In genomic region chr15:68432665-68433064, GRCh38 we compare ENCODE assay signal across 13 cellular contexts. TPM values are rescaled to one million over a fixed set of nuclear protein-coding genes. Genes with fewer than 3 reads are reported as not detected.
DNase-seq lines count a peak whose midpoint lies in the region; ATAC-seq and TF ChIP-seq lines count a peak whose summit lies in the region.
"Had no signal": no experiment of that assay in that cellular context is flagged by ENCODE, and none has a peak within 500 bp of the region (broad histone marks: within the 10 kb centered on the region; RNA-seq: fewer than 3 reads in every experiment).

No MANE protein-coding gene starts in this region.

- no peak for TF ChIP-seq POLR2A in uterus (IDR thresholded peaks at IDR 0.05)
- no peak for TF ChIP-seq POLR2A in stomach (IDR thresholded peaks at IDR 0.05)

- no peak for TF ChIP-seq CTCF in MCF 10A (IDR thresholded peaks at IDR 0.05; ENCODE audit: unreplicated experiment)
- TF ChIP-seq CTCF in mammary epithelial cell (conservative IDR thresholded peaks at IDR 0.05 in 1 of 2, IDR thresholded peaks at IDR 0.05 in 1 of 2; ENCODE audit: extremely low read depth in 1 of 2, insufficient read depth in 1 of 2, low read depth in 1 of 2, low read length in 2 of 2): no peak
- TF ChIP-seq CTCF in colonic mucosa (IDR thresholded peaks at IDR 0.05): no peak
- no peak for TF ChIP-seq CTCF in uterus (IDR thresholded peaks at IDR 0.05)
- TF ChIP-seq CTCF in stomach (IDR thresholded peaks at IDR 0.05): no peak

- H3K4me3 ChIP-seq in mammary epithelial cell (replicated peaks in 1 of 3; ENCODE audit: insufficient read depth in 1 of 3, low read depth in 2 of 3, low read length in 3 of 3) (no peak overlapping the region), colonic mucosa (no peak overlapping the region), uterus (no peak overlapping the region), stomach (no peak overlapping the region)

- 81% methylated on average over 8 of the region's 9 CpGs for WGBS in mammary epithelial cell (ENCODE audit: low coverage, missing lambda C conversion rate)
- WGBS in stomach, 5 donors: 59 to 71% (median 66%) methylated on average over 9 of the region's 9 CpGs

- H3K9me3 Mint-ChIP-seq in MCF 10A (ENCODE audit: unreplicated experiment) (no peaks in the 10 kb centered on the region), naive B cell (no peaks in the 10 kb centered on the region)
- H3K9me3 Mint-ChIP-seq: natural killer cell; stimulated activated naive CD8-positive, alpha-beta T cell treated with anti-CD3 and anti-CD28 coated beads, Interleukin-15, Interleukin-2, amounts not matched to agents 100 ng/mL and 50 ng/mL, for 24 hours had no signal

- no peaks in the 10 kb centered on the region for H4K20me1 ChIP-seq in mammary epithelial cell (ENCODE audit: insufficient read depth, low read length)

- H3K9me3 ChIP-seq in mammary epithelial cell (replicated peaks; ENCODE audit: insufficient read depth, low read length) (no peaks in the 10 kb centered on the region), colonic mucosa (no peaks in the 10 kb centered on the region), uterus (no peaks in the 10 kb centered on the region), stomach (no peaks in the 10 kb centered on the region)
- H3K9me3 ChIP-seq: left ventricle myocardium inferior had no signal

- CTCF ChIA-PET in MCF 10A (lab: Yijun Ruan, JAX) (interaction anchor here (0.6 to 1.8 kb wide), 3 partner anchors 117 to 561 kb away, joined by 3 to 4 read pairs (median 3); no protein-coding TSS in a partner anchor), mammary epithelial cell (lab: Charles Lee; ENCODE audit: low non-redundant PET) (no interaction called here)

- H3K27ac Mint-ChIP-seq in MCF 10A (ENCODE audit: low read depth, unreplicated experiment) (no peak overlapping the region), naive B cell (no peak overlapping the region)
- H3K27ac Mint-ChIP-seq: natural killer cell; stimulated activated naive CD8-positive, alpha-beta T cell treated with anti-CD3 and anti-CD28 coated beads, Interleukin-15, Interleukin-2, amounts not matched to agents 100 ng/mL and 50 ng/mL, for 24 hours had no signal

- POLR2A ChIA-PET in MCF 10A (lab: Yijun Ruan, JAX): no interaction called here

- BruUV-seq in MCF 10A (replicated peaks; lab: Mats Ljungman, UMichigan) (no TSS peak), mammary epithelial cell (replicated peaks; lab: Mats Ljungman, UMichigan) (no TSS peak)

- H3K36me3 ChIP-seq in mammary epithelial cell (ENCODE audit: insufficient read depth, low read length) (no peaks in the 10 kb centered on the region), colonic mucosa (no peaks in the 10 kb centered on the region), uterus (no peaks in the 10 kb centered on the region), stomach (no peaks in the 10 kb centered on the region)
- H3K36me3 ChIP-seq: left ventricle myocardium inferior had no signal

- H3K27ac ChIP-seq in mammary epithelial cell (ENCODE audit: insufficient read depth, low read depth, low read length) (no peak overlapping the region), colonic mucosa (no peak overlapping the region), uterus (peak overlapping the region; percentile 89 to 95), stomach (no peak overlapping the region)
- H3K27ac ChIP-seq: foreskin keratinocyte had no signal

- in situ Hi-C loops in mammary epithelial cell (cut with MboI; ENCODE audit: low sequenced_read_pairs in 2 of 2): no loop called here

- H3K27me3 ChIP-seq in mammary epithelial cell (ENCODE audit: insufficient read depth, low read length) (peaks cover 15% of the 10 kb centered on the region), colonic mucosa (peaks cover 27% of the 10 kb centered on the region), uterus (no peaks in the 10 kb centered on the region), stomach (peaks cover 0 to 69% (median 39%) of the 10 kb centered on the region in 3 donors)

- H3K4me3 Mint-ChIP-seq in MCF 10A (ENCODE audit: unreplicated experiment) (peak overlapping the region; percentile 30), naive B cell (peak overlapping the region in 5 of 8 donors; percentile 24 to 74 (median 38))
- H3K4me3 Mint-ChIP-seq: natural killer cell; stimulated activated naive CD8-positive, alpha-beta T cell treated with anti-CD3 and anti-CD28 coated beads, Interleukin-15, Interleukin-2, amounts not matched to agents 100 ng/mL and 50 ng/mL, for 24 hours had no signal

- dilution Hi-C loops in mammary epithelial cell (cut with HindIII; ENCODE audit: low sequenced_read_pairs): no loop called here

- peaks cover 8% of the 10 kb centered on the region for H3K4me1 Mint-ChIP-seq in MCF 10A (ENCODE audit: insufficient read depth, unreplicated experiment)
- peaks cover 0 to 7% (median 6%) of the 10 kb centered on the region in 3 donors for H3K4me1 Mint-ChIP-seq in naive B cell
- H3K4me1 Mint-ChIP-seq: natural killer cell had no signal

- intact Hi-C loops in MCF 10A (cut with micrococcal nuclease) (no loop called here), mammary epithelial cell (cut with micrococcal nuclease) (no loop called here), colonic mucosa (cut with DNase I) (no loop called here), uterus (cut with DNase I; ENCODE audit: low total_unique reads) (no loop called here), stomach (cut with DNase I; ENCODE audit: low total_unique reads) (no loop called here)

- H3K27me3 Mint-ChIP-seq in MCF 10A (ENCODE audit: insufficient read depth, unreplicated experiment): peaks cover 74% of the 10 kb centered on the region
- H3K27me3 Mint-ChIP-seq in naive B cell: peaks cover 48 to 76% (median 53%) of the 10 kb centered on the region in 3 donors

- peaks cover 16% of the 10 kb centered on the region for H3K4me1 ChIP-seq in mammary epithelial cell (ENCODE audit: insufficient read depth, low read length)
- no peaks in the 10 kb centered on the region for H3K4me1 ChIP-seq in colonic mucosa
- peaks cover 0 to 3% of the 10 kb centered on the region in 2 donors for H3K4me1 ChIP-seq in uterus
- H3K4me1 ChIP-seq in stomach: peaks cover 14 to 21% (median 20%) of the 10 kb centered on the region in 4 donors
- H3K4me1 ChIP-seq: foreskin keratinocyte had no signal

- no peaks in the 10 kb centered on the region for H3K79me2 ChIP-seq in mammary epithelial cell (ENCODE audit: insufficient read depth, low read length)

- H3K36me3 Mint-ChIP-seq in MCF 10A (ENCODE audit: insufficient read depth, unreplicated experiment) (no peaks in the 10 kb centered on the region), naive B cell (no peaks in the 10 kb centered on the region)
- H3K36me3 Mint-ChIP-seq: natural killer cell had no signal

- H2AFZ ChIP-seq in mammary epithelial cell (ENCODE audit: low read depth, low read length): no peak overlapping the region

- H3K9ac ChIP-seq in mammary epithelial cell (ENCODE audit: insufficient read depth, low read length) (no peak overlapping the region), colonic mucosa (ENCODE audit: low read depth in 2 of 2, low read length in 2 of 2) (no peak overlapping the region)

- no peak overlapping the region for H3K4me2 ChIP-seq in mammary epithelial cell (ENCODE audit: insufficient read depth, low read depth, low read length)

- DNase-seq in MCF 10A (ENCODE audit: unreplicated experiment): no peak
- DNase-seq in mammary epithelial cell: no peak
- DNase-seq in colonic mucosa: peak; percentile 15
- DNase-seq in naive B cell: no peak
- DNase-seq in uterus: peak in 1 of 2 donors; percentile 16
- no peak for DNase-seq in stomach
- DNase-seq in amniotic stem cell (lab: John Stamatoyannopoulos, UW): no peak
- no peak for DNase-seq in DMS79 (lab: John Stamatoyannopoulos, UW)
- DNase-seq: cortex of kidney, foreskin keratinocyte, natural killer cell had no signal

- ATAC-seq in naive B cell (ENCODE audit: low read depth in 2 of 2): no peak

- TF ChIP-seq EP300 in stomach (IDR thresholded peaks at IDR 0.05): no peak

RNA-seq across cellular contexts. Expression of gene ITGA11, which starts 0.7 kb away (rescaled TPM):
- total RNA-seq in MCF 10A (2022) (0.19 TPM in 1 of 2 replicates, not detected in the other), mammary epithelial cell (under 1 TPM; 0.05 to 0.67 TPM), colonic mucosa (1 to 10 TPM; 2.4 to 4.1 TPM), uterus (100 to 1,000 TPM in 1 of 4 donors, 10 to 100 TPM in 3; 37.3 to 106 (median 61.1) TPM), stomach (10 to 100 TPM in 1 of 5 donors, 1 to 10 TPM in 3, under 1 TPM in 1; 0.58 to 12.1 (median 4.3) TPM)
- polyA plus RNA-seq in mammary epithelial cell (0.01 TPM), naive B cell (ENCODE audit: low read depth in 6 of 6) (under 1 TPM in 1 of 6 donors, not detected in 5; 0.04 TPM), stomach (under 1 TPM; 0.08 to 1.00 (median 0.92) TPM)
- not detected for polyA minus RNA-seq in mammary epithelial cell
- total RNA-seq: foreskin keratinocyte, natural killer cell had no signal
- polyA plus RNA-seq: foreskin keratinocyte had no signal

Comparison
In these comparisons a context has a peak if more than half of its experiments do, and no peak if none do; other contexts are left out.
1. H3K27ac ChIP-seq: peak in uterus (2 of 2); none in mammary epithelial cell (single experiment), colonic mucosa (single experiment) and stomach (0 of 5).